1 cellular context compared by ENCODE assay signal in the genomic region with DNA sequence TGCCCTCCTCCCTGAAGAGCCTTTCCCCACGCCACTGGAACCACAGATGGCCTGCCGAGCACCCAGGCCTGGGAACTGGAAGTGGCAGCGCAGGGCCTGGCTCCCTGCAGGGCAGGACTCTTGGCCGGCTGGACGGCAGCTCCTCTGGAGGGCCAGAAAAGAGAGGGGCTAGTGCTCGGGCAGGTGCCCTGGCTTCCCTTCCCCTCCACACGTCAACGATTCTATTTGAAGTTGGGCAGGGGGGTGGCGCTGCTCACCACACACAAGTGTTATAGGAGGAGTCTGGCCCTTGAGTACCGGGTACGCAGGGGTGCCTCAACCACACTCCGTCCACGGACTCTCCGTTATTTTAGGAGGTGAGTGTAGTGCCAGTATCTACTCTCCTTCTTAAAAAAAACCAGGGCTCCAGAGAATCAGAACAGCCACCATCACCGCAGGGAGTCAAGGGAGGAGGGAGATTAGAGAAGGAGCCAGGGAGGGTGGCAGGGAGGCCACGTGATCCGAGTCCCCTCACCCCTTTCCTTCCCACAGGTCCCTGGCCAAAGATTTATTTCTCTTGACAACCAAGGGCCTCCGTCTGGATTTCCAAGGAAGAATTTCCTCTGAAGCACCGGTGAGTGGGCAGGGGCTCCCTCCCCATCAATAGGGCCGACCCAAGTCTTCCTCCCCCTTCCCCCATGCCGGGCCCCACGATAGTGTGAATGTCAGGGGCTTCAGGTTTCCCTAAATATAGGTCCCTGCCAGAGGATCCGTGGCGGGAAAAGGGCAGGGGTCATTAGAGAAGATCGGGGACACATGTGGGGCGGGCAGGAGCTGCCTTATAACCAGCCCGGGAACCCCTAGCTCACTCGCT.
TF ChIP-seq lines count a peak whose summit lies in the region.

No MANE protein-coding gene starts in this region.

TF ChIP-seq in HepG2, 621 proteins besides CTCF, POLR2A, EP300 and RAD21 (continued from another document and continues in another):
- TF ChIP-seq HDAC1 (CRISPR knock-in tag; IDR thresholded peaks at IDR 0.05): peak; percentile 87
- TF ChIP-seq ELF3 (CRISPR knock-in tag; IDR thresholded peaks at IDR 0.05): peak; percentile 21; the same call in 1 of the 2 replicates
- peak; percentile 81 for TF ChIP-seq ZMYM2 (CRISPR knock-in tag; IDR thresholded peaks at IDR 0.05)
- 0 out of 2 replicates have a peak, but pooled peaks have one; percentile 26 for TF ChIP-seq MTF1 (CRISPR knock-in tag; IDR thresholded peaks at IDR 0.05)
- 0 out of 2 replicates have a peak, but pooled peaks have one; percentile 2 for TF ChIP-seq GLI4 (CRISPR knock-in tag; IDR thresholded peaks at IDR 0.05; ENCODE audit: borderline replicate concordance)
- TF ChIP-seq, protein P1, sequence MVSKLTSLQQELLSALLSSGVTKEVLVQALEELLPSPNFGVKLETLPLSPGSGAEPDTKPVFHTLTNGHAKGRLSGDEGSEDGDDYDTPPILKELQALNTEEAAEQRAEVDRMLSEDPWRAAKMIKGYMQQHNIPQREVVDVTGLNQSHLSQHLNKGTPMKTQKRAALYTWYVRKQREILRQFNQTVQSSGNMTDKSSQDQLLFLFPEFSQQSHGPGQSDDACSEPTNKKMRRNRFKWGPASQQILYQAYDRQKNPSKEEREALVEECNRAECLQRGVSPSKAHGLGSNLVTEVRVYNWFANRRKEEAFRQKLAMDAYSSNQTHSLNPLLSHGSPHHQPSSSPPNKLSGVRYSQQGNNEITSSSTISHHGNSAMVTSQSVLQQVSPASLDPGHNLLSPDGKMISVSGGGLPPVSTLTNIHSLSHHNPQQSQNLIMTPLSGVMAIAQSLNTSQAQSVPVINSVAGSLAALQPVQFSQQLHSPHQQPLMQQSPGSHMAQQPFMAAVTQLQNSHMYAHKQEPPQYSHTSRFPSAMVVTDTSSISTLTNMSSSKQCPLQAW (CRISPR knock-in tag; IDR thresholded peaks at IDR 0.05): peak; percentile 85
- TF ChIP-seq PHF21A (CRISPR knock-in tag; IDR thresholded peaks at IDR 0.05): peak; percentile 59; the same call in 1 of the 2 replicates
- TF ChIP-seq ZNF7 (CRISPR knock-in tag; IDR thresholded peaks at IDR 0.05): no peak
- TF ChIP-seq FOXM1 (CRISPR knock-in tag; IDR thresholded peaks at IDR 0.05): no peak
- TF ChIP-seq ZNF343 (CRISPR knock-in tag; IDR thresholded peaks at IDR 0.05): 0 out of 2 replicates have a peak, but pooled peaks have one; percentile 10
- peak; percentile 24; the same call in 1 of the 2 replicates for TF ChIP-seq ZMYM3 (CRISPR knock-in tag; IDR thresholded peaks at IDR 0.05)
- 0 out of 2 replicates have a peak, but pooled peaks have one; percentile 15 for TF ChIP-seq ZNF468 (CRISPR knock-in tag; IDR thresholded peaks at IDR 0.05)
- TF ChIP-seq ZNF720 (CRISPR knock-in tag; IDR thresholded peaks at IDR 0.05): no peak; the same call in none of the 2 replicates
- 0 out of 2 replicates have a peak, but pooled peaks have one; percentile 68 for TF ChIP-seq PAF1 (CRISPR knock-in tag; IDR thresholded peaks at IDR 0.05)
- peak; percentile 88; the same call in 1 of the 2 replicates for TF ChIP-seq CAMTA2 (CRISPR knock-in tag; IDR thresholded peaks at IDR 0.05; ENCODE audit: borderline replicate concordance)
- TF ChIP-seq ZBTB38 (CRISPR knock-in tag; IDR thresholded peaks at IDR 0.05): peak; percentile 65; the same call in 1 of the 2 replicates
- 0 out of 2 replicates have a peak, but pooled peaks have one; percentile 24 for TF ChIP-seq NFYC (CRISPR knock-in tag; IDR thresholded peaks at IDR 0.05)
- peak; percentile 79; the same call in 1 of the 2 replicates for TF ChIP-seq ZNF275 (CRISPR knock-in tag; IDR thresholded peaks at IDR 0.05; ENCODE audit: borderline replicate concordance)
- peak; percentile 91 for TF ChIP-seq ZFP91 (CRISPR knock-in tag; IDR thresholded peaks at IDR 0.05; ENCODE audit: borderline replicate concordance)
- TF ChIP-seq ZFY (CRISPR knock-in tag; IDR thresholded peaks at IDR 0.05): peak; percentile 76
- TF ChIP-seq, protein P2, sequence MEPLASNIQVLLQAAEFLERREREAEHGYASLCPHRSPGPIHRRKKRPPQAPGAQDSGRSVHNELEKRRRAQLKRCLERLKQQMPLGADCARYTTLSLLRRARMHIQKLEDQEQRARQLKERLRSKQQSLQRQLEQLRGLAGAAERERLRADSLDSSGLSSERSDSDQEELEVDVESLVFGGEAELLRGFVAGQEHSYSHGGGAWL (CRISPR knock-in tag; IDR thresholded peaks at IDR 0.05): no peak; the same call in 1 of the 2 replicates
- TF ChIP-seq HOXA5 (CRISPR knock-in tag; IDR thresholded peaks at IDR 0.05): peak; percentile 72; the same call in 1 of the 2 replicates
- TF ChIP-seq EEA1 (CRISPR knock-in tag; IDR thresholded peaks at IDR 0.05; ENCODE audit: borderline replicate concordance): peak; percentile 1; the same call in 1 of the 2 replicates
- TF ChIP-seq ZNF317 (CRISPR knock-in tag; IDR thresholded peaks at IDR 0.05): peak; percentile 82
- no peak for TF ChIP-seq ONECUT2 (CRISPR knock-in tag; IDR thresholded peaks at IDR 0.05)
- TF ChIP-seq ZFP90 (CRISPR knock-in tag; IDR thresholded peaks at IDR 0.05; ENCODE audit: borderline replicate concordance): no peak
- TF ChIP-seq ZSCAN21 (CRISPR knock-in tag; IDR thresholded peaks at IDR 0.05; ENCODE audit: borderline replicate concordance): peak; percentile 81
- peak; percentile 90; the same call in 1 of the 2 replicates for TF ChIP-seq ZNF572 (CRISPR knock-in tag; IDR thresholded peaks at IDR 0.05)
- no peak for TF ChIP-seq NR1H2 (CRISPR knock-in tag; IDR thresholded peaks at IDR 0.05; ENCODE audit: borderline replicate concordance, low read depth)
- TF ChIP-seq ZBTB3 (CRISPR knock-in tag; IDR thresholded peaks at IDR 0.05; ENCODE audit: borderline replicate concordance, low read depth): peak; percentile 75; the same call in 1 of the 2 replicates
- TF ChIP-seq FLYWCH1 (CRISPR knock-in tag; IDR thresholded peaks at IDR 0.05): no peak
- peak; percentile 84 for TF ChIP-seq ZNF619 (CRISPR knock-in tag; IDR thresholded peaks at IDR 0.05)
- TF ChIP-seq SNAI1 (CRISPR knock-in tag; IDR thresholded peaks at IDR 0.05; ENCODE audit: borderline replicate concordance): 0 out of 2 replicates have a peak, but pooled peaks have one; percentile 29
- peak; percentile 55; the same call in 1 of the 2 replicates for TF ChIP-seq ZC3H4 (CRISPR knock-in tag; IDR thresholded peaks at IDR 0.05; ENCODE audit: borderline replicate concordance)
- no peak; the same call in 1 of the 2 replicates for TF ChIP-seq CREM (IDR thresholded peaks at IDR 0.05)
- TF ChIP-seq CREM (CRISPR knock-in tag; IDR thresholded peaks at IDR 0.05): no peak
- TF ChIP-seq, protein P3, sequence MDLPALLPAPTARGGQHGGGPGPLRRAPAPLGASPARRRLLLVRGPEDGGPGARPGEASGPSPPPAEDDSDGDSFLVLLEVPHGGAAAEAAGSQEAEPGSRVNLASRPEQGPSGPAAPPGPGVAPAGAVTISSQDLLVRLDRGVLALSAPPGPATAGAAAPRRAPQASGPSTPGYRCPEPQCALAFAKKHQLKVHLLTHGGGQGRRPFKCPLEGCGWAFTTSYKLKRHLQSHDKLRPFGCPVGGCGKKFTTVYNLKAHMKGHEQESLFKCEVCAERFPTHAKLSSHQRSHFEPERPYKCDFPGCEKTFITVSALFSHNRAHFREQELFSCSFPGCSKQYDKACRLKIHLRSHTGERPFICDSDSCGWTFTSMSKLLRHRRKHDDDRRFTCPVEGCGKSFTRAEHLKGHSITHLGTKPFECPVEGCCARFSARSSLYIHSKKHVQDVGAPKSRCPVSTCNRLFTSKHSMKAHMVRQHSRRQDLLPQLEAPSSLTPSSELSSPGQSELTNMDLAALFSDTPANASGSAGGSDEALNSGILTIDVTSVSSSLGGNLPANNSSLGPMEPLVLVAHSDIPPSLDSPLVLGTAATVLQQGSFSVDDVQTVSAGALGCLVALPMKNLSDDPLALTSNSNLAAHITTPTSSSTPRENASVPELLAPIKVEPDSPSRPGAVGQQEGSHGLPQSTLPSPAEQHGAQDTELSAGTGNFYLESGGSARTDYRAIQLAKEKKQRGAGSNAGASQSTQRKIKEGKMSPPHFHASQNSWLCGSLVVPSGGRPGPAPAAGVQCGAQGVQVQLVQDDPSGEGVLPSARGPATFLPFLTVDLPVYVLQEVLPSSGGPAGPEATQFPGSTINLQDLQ (CRISPR knock-in tag; IDR thresholded peaks at IDR 0.05): peak; percentile 37; the same call in 1 of the 2 replicates
- TF ChIP-seq U2AF1 (optimal IDR thresholded peaks at IDR 0.05; ENCODE audit: low read depth, low read length): no peak
- TF ChIP-seq KDM5B (CRISPR knock-in tag; IDR thresholded peaks at IDR 0.05; ENCODE audit: borderline replicate concordance): no peak; the same call in 1 of the 2 replicates
- TF ChIP-seq STAT5B (CRISPR knock-in tag; IDR thresholded peaks at IDR 0.05): no peak; the same call in 1 of the 2 replicates
- TF ChIP-seq MYNN (CRISPR knock-in tag; IDR thresholded peaks at IDR 0.05; ENCODE audit: low read depth): 0 out of 2 replicates have a peak, but pooled peaks have one; percentile 73
- TF ChIP-seq MED8 (CRISPR knock-in tag; IDR thresholded peaks at IDR 0.05; ENCODE audit: insufficient replicate concordance): peak; percentile 31
- TF ChIP-seq PRDM10 (CRISPR knock-in tag; IDR thresholded peaks at IDR 0.05; ENCODE audit: low read depth): peak; percentile 60
- TF ChIP-seq MLX (CRISPR knock-in tag; IDR thresholded peaks at IDR 0.05): peak; percentile 7; the same call in 1 of the 2 replicates
- TF ChIP-seq MEIS2 (CRISPR knock-in tag; IDR thresholded peaks at IDR 0.05): peak; percentile 41; the same call in 1 of the 2 replicates
- TF ChIP-seq ZNF224 (CRISPR knock-in tag; IDR thresholded peaks at IDR 0.05): 0 out of 2 replicates have a peak, but pooled peaks have one; percentile 3
- no peak for TF ChIP-seq ZNF552 (CRISPR knock-in tag; IDR thresholded peaks at IDR 0.05; ENCODE audit: borderline replicate concordance)
- TF ChIP-seq ZNF124 (CRISPR knock-in tag; IDR thresholded peaks at IDR 0.05): peak; percentile 89
- TF ChIP-seq, protein P4, sequence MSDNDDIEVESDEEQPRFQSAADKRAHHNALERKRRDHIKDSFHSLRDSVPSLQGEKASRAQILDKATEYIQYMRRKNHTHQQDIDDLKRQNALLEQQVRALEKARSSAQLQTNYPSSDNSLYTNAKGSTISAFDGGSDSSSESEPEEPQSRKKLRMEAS (IDR thresholded peaks at IDR 0.05): peak; percentile 72; the same call in 1 of the 2 replicates
- peak; percentile 31; the same call in 1 of the 2 replicates for TF ChIP-seq ATF1 (CRISPR knock-in tag; IDR thresholded peaks at IDR 0.05)
- no peak for TF ChIP-seq THAP8 (CRISPR knock-in tag; IDR thresholded peaks at IDR 0.05; ENCODE audit: borderline replicate concordance)
